ENCODE assay signal across 36 cellular contexts in the genomic region with DNA sequence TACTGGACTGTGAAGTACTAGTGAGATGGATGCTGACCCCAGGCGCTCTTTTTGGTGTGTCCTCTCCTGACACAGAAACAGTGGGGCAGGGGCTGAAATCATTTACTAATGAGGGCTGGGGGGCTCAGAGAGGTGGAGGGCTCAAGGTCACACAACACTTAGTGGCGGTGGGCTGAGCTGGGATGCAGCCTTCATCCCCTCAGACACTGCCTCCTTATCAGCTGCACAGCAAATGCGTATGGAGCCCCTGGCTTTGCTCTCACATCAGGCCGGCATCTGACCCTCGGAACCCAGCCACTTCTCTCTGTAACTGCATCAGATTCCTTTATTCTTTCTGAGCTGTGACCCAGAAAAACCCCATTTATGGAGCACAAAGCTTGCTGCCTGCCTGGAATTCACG.
"Had no signal": no experiment of that assay in that cellular context is flagged by ENCODE, and none has a peak within 500 bp of the region (broad histone marks: within the 10 kb centered on the region; RNA-seq: fewer than 3 reads in every experiment).

No MANE protein-coding gene starts in this region.

- H3K36me3 ChIP-seq: MG63 had no signal

- DNase-seq: Karpas-422, Kasumi-1, KG1, MG63, MM.1S, MV-4-11, NCI-H1048, NCI-H1092, NCI-H1092 treated with DMSO at 0.1 percent for 48 hours, NCI-H1105, NCI-H1105 treated with DMSO at 0.1 percent for 48 hours, NCI-H1417, NCI-H1417 treated with DMSO at 0.1 percent for 48 hours, NCI-H1436, NCI-H1436 treated with DMSO at 0.1 percent for 48 hours, NCI-H146, NCI-H1694, NCI-H1694 treated with DMSO at 0.1 percent for 48 hours, NCI-H187, NCI-H187 treated with DMSO at 0.1 percent for 48 hours, NCI-H1930, NCI-H2029 treated with DMSO at 0.1 percent for 48 hours, NCI-H2081, NCI-H2081 treated with DMSO at 0.1 percent for 48 hours, NCI-H2107, NCI-H2171, NCI-H2171 treated with DMSO at 0.1 percent for 48 hours, NCI-H2227 treated with DMSO at 0.1 percent for 48 hours, NCI-H226, NCI-H345, NCI-H446, NCI-H446 treated with DMSO at 0.1 percent for 48 hours, NCI-H510A, NCI-H510A treated with DMSO at 0.1 percent for 48 hours, NCI-H524 had no signal

- H3K4me3 ChIP-seq: MG63 had no signal

- H3K9me3 ChIP-seq: MG63 had no signal

- H3K27ac ChIP-seq: KMS-11 had no signal
